Comparison of ENCODE assay signal across 9 cellular contexts in genomic region chr6:41706876-41707564, GRCh38. TPM values are rescaled to one million over a fixed set of nuclear protein-coding genes. Genes with fewer than 3 reads are reported as not detected.
DNase-seq lines count a peak whose midpoint lies in the region; ATAC-seq and TF ChIP-seq lines count a peak whose summit lies in the region.
"Had no signal": no experiment of that assay in that cellular context is flagged by ENCODE, and none has a peak within 500 bp of the region (broad histone marks: within the 10 kb centered on the region; RNA-seq: fewer than 3 reads in every experiment).

No MANE protein-coding gene starts in this region.

- WGBS in heart right ventricle, 2 donors: 59 to 70% methylated on average over 9 of the region's 9 CpGs

- intact Hi-C loops in heart right ventricle (cut with DNase I) (loop anchor here in 4 of 10 donors (1.0 to 5.0 kb wide), 4 partner anchors 26 to 70 kb away; partner anchors contain the start of genes TFEB (in 3 of the 4) and FRS3 (in 1 of the 4)), colonic mucosa (cut with DNase I) (loop anchor here (2.0 kb wide), 1 partner anchor 68 kb away; no protein-coding TSS in a partner anchor), Calu3 (cut with micrococcal nuclease; ENCODE audit: unreplicated experiment) (no loop called here)

- H3K4me1 ChIP-seq in heart right ventricle: peaks cover 36 to 96% (median 72%) of the 10 kb centered on the region in 9 donors
- H3K4me1 ChIP-seq in colonic mucosa: peaks cover 19% of the 10 kb centered on the region

- CTCF ChIA-PET in Calu3 (lab: Charles Lee): interaction anchor here (1.1 to 1.3 kb wide), 2 partner anchors 18 to 35 kb away, joined by 3 read pairs; no protein-coding TSS in a partner anchor

- ATAC-seq in activated T-helper 17 cell treated with anti-CD3 and anti-CD28 coated beads, Interleukin-2, amount 50 U/mL, for 72 hours (replicated peaks): peak; percentile 20
- peak in 7 of 8 donors; percentile 10 to 38 (median 27) for ATAC-seq in heart right ventricle

- no peaks in the 10 kb centered on the region for H3K27me3 Mint-ChIP-seq in T-helper 1 cell treated with Interleukin-12 subunit alpha and Interleukin-12 subunit beta and Interleukin-4 antibody, amounts not matched to agents 30 μg/mL and 1 μg/mL, for 36 hours (ENCODE audit: low read depth)
- H3K27me3 Mint-ChIP-seq in activated T-helper 17 cell treated with anti-CD3 and anti-CD28 coated beads, Interleukin-2, amount 50 U/mL, for 72 hours: no peaks in the 10 kb centered on the region
- no peaks in the 10 kb centered on the region for H3K27me3 Mint-ChIP-seq in Calu3 (ENCODE audit: unreplicated experiment)

- H3K27ac ChIP-seq in heart right ventricle (peak overlapping the region in 9 of 10 donors; percentile 66 to 92 (median 82)), colonic mucosa (no peak overlapping the region)

- peaks cover 21% of the 10 kb centered on the region for H3K4me1 Mint-ChIP-seq in T-helper 1 cell treated with Interleukin-12 subunit alpha and Interleukin-12 subunit beta and Interleukin-4 antibody, amounts not matched to agents 30 μg/mL and 1 μg/mL, for 36 hours (ENCODE audit: low read depth)
- peaks cover 19% of the 10 kb centered on the region for H3K4me1 Mint-ChIP-seq in activated T-helper 17 cell treated with anti-CD3 and anti-CD28 coated beads, Interleukin-2, amount 50 U/mL, for 72 hours
- no peaks in the 10 kb centered on the region for H3K4me1 Mint-ChIP-seq in Calu3 (ENCODE audit: low read depth, unreplicated experiment)

- no peak for TF ChIP-seq CTCF in heart right ventricle (IDR thresholded peaks at IDR 0.05)
- TF ChIP-seq CTCF in colonic mucosa (IDR thresholded peaks at IDR 0.05): no peak
- TF ChIP-seq CTCF in Calu3 (IDR thresholded peaks at IDR 0.05; ENCODE audit: unreplicated experiment): no peak

- H3K27me3 ChIP-seq in heart right ventricle (no peaks in the 10 kb centered on the region), colonic mucosa (no peaks in the 10 kb centered on the region)

- H3K9me3 ChIP-seq in heart right ventricle (no peaks in the 10 kb centered on the region), colonic mucosa (no peaks in the 10 kb centered on the region)

- H3K4me3 Mint-ChIP-seq in T-helper 1 cell treated with Interleukin-12 subunit alpha and Interleukin-12 subunit beta and Interleukin-4 antibody, amounts not matched to agents 30 μg/mL and 1 μg/mL, for 36 hours: peak overlapping the region; percentile 50
- H3K4me3 Mint-ChIP-seq in activated T-helper 17 cell treated with anti-CD3 and anti-CD28 coated beads, Interleukin-2, amount 50 U/mL, for 72 hours: peak overlapping the region; percentile 80
- no peak overlapping the region for H3K4me3 Mint-ChIP-seq in Calu3 (ENCODE audit: low read depth, unreplicated experiment)

- H3K4me3 ChIP-seq in heart right ventricle: no peak overlapping the region
- no peak overlapping the region for H3K4me3 ChIP-seq in colonic mucosa

- BruUV-seq in Calu3 (replicated peaks; lab: Mats Ljungman, UMichigan): no TSS peak

- H3K36me3 Mint-ChIP-seq in T-helper 1 cell treated with Interleukin-12 subunit alpha and Interleukin-12 subunit beta and Interleukin-4 antibody, amounts not matched to agents 30 μg/mL and 1 μg/mL, for 36 hours (ENCODE audit: low read depth): no peaks in the 10 kb centered on the region
- no peaks in the 10 kb centered on the region for H3K36me3 Mint-ChIP-seq in activated T-helper 17 cell treated with anti-CD3 and anti-CD28 coated beads, Interleukin-2, amount 50 U/mL, for 72 hours (ENCODE audit: low read depth)
- no peaks in the 10 kb centered on the region for H3K36me3 Mint-ChIP-seq in Calu3 (ENCODE audit: insufficient read depth, unreplicated experiment)

- peaks cover 0 to 6% (median 0%) of the 10 kb centered on the region in 9 donors for H3K36me3 ChIP-seq in heart right ventricle
- no peaks in the 10 kb centered on the region for H3K36me3 ChIP-seq in colonic mucosa

- no peak overlapping the region for H3K9ac ChIP-seq in colonic mucosa (ENCODE audit: low read depth in 2 of 2, low read length in 2 of 2)

- DNase-seq in T-helper 1 cell (no peak), heart right ventricle (no peak), SHP77 (lab: John Stamatoyannopoulos, UW) (no peak), colonic mucosa (no peak), Calu3 (no peak)
- peak; percentile 10 to 16 for DNase-seq in stimulated activated CD4-positive, alpha-beta T cell treated with anti-CD3 and anti-CD28 coated beads, Interleukin-2, amount 100 ng/mL, for 48 hours

- peak overlapping the region; percentile 84 for H3K27ac Mint-ChIP-seq in T-helper 1 cell treated with Interleukin-12 subunit alpha and Interleukin-12 subunit beta and Interleukin-4 antibody, amounts not matched to agents 30 μg/mL and 1 μg/mL, for 36 hours
- peak overlapping the region; percentile 88 for H3K27ac Mint-ChIP-seq in activated T-helper 17 cell treated with anti-CD3 and anti-CD28 coated beads, Interleukin-2, amount 50 U/mL, for 72 hours
- H3K27ac Mint-ChIP-seq in Calu3 (ENCODE audit: unreplicated experiment): no peak overlapping the region

- H3K9me3 Mint-ChIP-seq in T-helper 1 cell treated with Interleukin-12 subunit alpha and Interleukin-12 subunit beta and Interleukin-4 antibody, amounts not matched to agents 30 μg/mL and 1 μg/mL, for 36 hours: no peaks in the 10 kb centered on the region
- H3K9me3 Mint-ChIP-seq in activated T-helper 17 cell treated with anti-CD3 and anti-CD28 coated beads, Interleukin-2, amount 50 U/mL, for 72 hours: no peaks in the 10 kb centered on the region
- no peaks in the 10 kb centered on the region for H3K9me3 Mint-ChIP-seq in Calu3 (ENCODE audit: low read depth, unreplicated experiment)

RNA-seq across cellular contexts. Expression of gene TFEB, which starts 28.4 kb away (rescaled TPM):
- total RNA-seq in activated T-helper 17 cell treated with anti-CD3 and anti-CD28 coated beads, Interleukin-2, amount 50 U/mL, for 72 hours: 10 to 100 TPM in 1 of 2 donors, 1 to 10 TPM in 1; 9.4 to 12.0 TPM
- total RNA-seq in heart right ventricle (10 to 100 TPM; 29.2 to 47.0 (median 39.6) TPM), colonic mucosa (10 to 100 TPM; 16.9 to 21.7 TPM), Calu3 (2022) (4.4 and 6.6 TPM in 2 replicates)
- 10 to 100 TPM; 36.9 to 52.3 TPM for polyA plus RNA-seq in heart right ventricle

RNA-seq across cellular contexts. Expression of gene PGC, which starts 40.2 kb away (rescaled TPM):
- total RNA-seq in activated T-helper 17 cell treated with anti-CD3 and anti-CD28 coated beads, Interleukin-2, amount 50 U/mL, for 72 hours: not detected
- total RNA-seq in heart right ventricle: not detected
- 1 to 10 TPM in 1 of 2 donors, under 1 TPM in 1; 0.58 to 2.0 TPM for polyA plus RNA-seq in heart right ventricle
- total RNA-seq in colonic mucosa: 1 to 10 TPM in 1 of 2 donors, not detected in 1; 1.7 TPM
- total RNA-seq in Calu3 (2022): not detected in 2 replicates
- polyA plus RNA-seq: BJ had no signal

Comparison
In these comparisons a context has a peak if more than half of its experiments do, and no peak if none do; other contexts are left out.
1. DNase-seq: peak in stimulated activated CD4-positive, alpha-beta T cell treated with anti-CD3 and anti-CD28 coated beads, Interleukin-2, amount 100 ng/mL, for 48 hours (2 of 2); none in T-helper 1 cell (0 of 5), heart right ventricle (0 of 2), SHP77 (0 of 2), colonic mucosa (single experiment) and Calu3 (single experiment).